8 cellular contexts compared by ENCODE assay signal in the genomic region with DNA sequence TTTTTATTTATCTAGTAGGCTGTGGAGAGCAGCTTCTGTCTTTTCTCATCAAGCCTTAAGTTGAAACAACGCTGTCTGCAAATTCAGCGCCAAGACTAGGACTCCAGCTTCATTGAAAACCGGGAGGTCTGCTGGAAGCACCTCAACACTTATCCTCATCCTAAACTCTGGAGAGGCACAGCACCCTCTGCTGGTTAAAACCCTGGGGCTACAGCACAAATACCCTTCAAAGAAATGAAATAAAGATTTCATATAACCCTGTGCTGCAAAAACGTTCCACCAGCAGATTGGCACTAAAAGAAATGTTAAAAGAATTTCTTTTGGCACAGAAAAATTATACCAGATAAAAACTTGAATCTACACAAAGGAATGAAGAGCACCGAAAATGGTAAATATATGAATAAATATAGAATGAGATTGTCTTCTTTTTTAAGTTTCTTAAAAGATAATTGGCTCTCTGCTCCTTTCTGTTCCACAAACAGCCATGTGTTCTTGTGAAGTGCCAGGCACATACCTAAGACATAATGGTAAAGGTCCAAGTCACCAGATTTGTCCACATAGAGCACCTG.
DNase-seq lines count a peak whose midpoint lies in the region; TF ChIP-seq lines count a peak whose summit lies in the region.

No MANE protein-coding gene starts in this region.

- CTCF ChIA-PET in activated CD4-positive, alpha-beta memory T cell treated with anti-CD3 and anti-CD28 coated beads, Interleukin-2, amount 10 ng/mL, durations not matched to agents 7 days and 5 days (lab: Charles Lee): interaction anchor here (1.0 to 1.7 kb wide), 2 partner anchors 11 to 290 kb away, joined by 3 to 4 read pairs; no protein-coding TSS in a partner anchor

- in situ Hi-C loops in GM13977 (cut with MboI; ENCODE audit: low pct_unique_long_range_greater_than_20kb, low sequenced_read_pairs, unreplicated experiment): no loop called here

- no peak overlapping the region for H3K4me3 ChIP-seq in epithelial cell of proximal tubule (ENCODE audit: low read depth, low read length)

- peak; percentile 69 for TF ChIP-seq CTCF in GM13977 (IDR thresholded peaks at IDR 0.05; ENCODE audit: extremely low read depth, insufficient read depth, missing control alignments)
- peak; percentile 83 for TF ChIP-seq CTCF in epithelial cell of proximal tubule (conservative IDR thresholded peaks at IDR 0.05; ENCODE audit: low read depth, low read length)

- POLR2A ChIA-PET in activated CD4-positive, alpha-beta memory T cell treated with anti-CD3 and anti-CD28 coated beads, Interleukin-2, amount 10 ng/mL, durations not matched to agents 7 days and 5 days (lab: Charles Lee): no interaction called here

- no peaks in the 10 kb centered on the region for H3K4me1 Mint-ChIP-seq in activated CD4-positive, alpha-beta memory T cell treated with anti-CD3 and anti-CD28 coated beads, Interleukin-2, amount 10 ng/mL, durations not matched to agents 7 days and 5 days

- H3K36me3 Mint-ChIP-seq in activated CD4-positive, alpha-beta memory T cell treated with anti-CD3 and anti-CD28 coated beads, Interleukin-2, amount 10 ng/mL, durations not matched to agents 7 days and 5 days (ENCODE audit: low read depth): no peaks in the 10 kb centered on the region

- no peak overlapping the region for H3K4me3 Mint-ChIP-seq in activated CD4-positive, alpha-beta memory T cell treated with anti-CD3 and anti-CD28 coated beads, Interleukin-2, amount 10 ng/mL, durations not matched to agents 7 days and 5 days

- DNase-seq in GM13977 (ENCODE audit: low spot score): no peak
- DNase-seq in NCI-H226: peak; percentile 25
- peak; percentile 60 for DNase-seq in activated CD4-positive, alpha-beta memory T cell treated with anti-CD3 and anti-CD28 coated beads, Interleukin-2, amount 10 ng/mL, durations not matched to agents 7 days and 5 days
- peak; percentile 1 for DNase-seq in epithelial cell of proximal tubule (ENCODE audit: low read depth)
- DNase-seq in pons (ENCODE audit: low spot score): peak; percentile 48
- DNase-seq in NCI-H2107 (lab: John Stamatoyannopoulos, UW): no peak
- DNase-seq in NCI-H1048 (lab: John Stamatoyannopoulos, UW): no peak
- DNase-seq in OCI-M2 (lab: John Stamatoyannopoulos, UW; ENCODE audit: unreplicated experiment): no peak

- peaks cover 2% of the 10 kb centered on the region for H3K27me3 Mint-ChIP-seq in activated CD4-positive, alpha-beta memory T cell treated with anti-CD3 and anti-CD28 coated beads, Interleukin-2, amount 10 ng/mL, durations not matched to agents 7 days and 5 days

- no peaks in the 10 kb centered on the region for H3K9me3 Mint-ChIP-seq in activated CD4-positive, alpha-beta memory T cell treated with anti-CD3 and anti-CD28 coated beads, Interleukin-2, amount 10 ng/mL, durations not matched to agents 7 days and 5 days

- H3K27ac Mint-ChIP-seq in activated CD4-positive, alpha-beta memory T cell treated with anti-CD3 and anti-CD28 coated beads, Interleukin-2, amount 10 ng/mL, durations not matched to agents 7 days and 5 days: no peak overlapping the region

Comparison
In these comparisons a context has a peak if more than half of its experiments do, and no peak if none do; other contexts are left out.
1. DNase-seq: peak in NCI-H226 (single experiment), activated CD4-positive, alpha-beta memory T cell treated with anti-CD3 and anti-CD28 coated beads, Interleukin-2, amount 10 ng/mL, durations not matched to agents 7 days and 5 days (single experiment), epithelial cell of proximal tubule (single experiment) and pons (single experiment); none in GM13977 (single experiment), NCI-H2107 (single experiment), NCI-H1048 (single experiment) and OCI-M2 (single experiment).